9 cellular contexts compared by ENCODE assay signal in the genomic region with DNA sequence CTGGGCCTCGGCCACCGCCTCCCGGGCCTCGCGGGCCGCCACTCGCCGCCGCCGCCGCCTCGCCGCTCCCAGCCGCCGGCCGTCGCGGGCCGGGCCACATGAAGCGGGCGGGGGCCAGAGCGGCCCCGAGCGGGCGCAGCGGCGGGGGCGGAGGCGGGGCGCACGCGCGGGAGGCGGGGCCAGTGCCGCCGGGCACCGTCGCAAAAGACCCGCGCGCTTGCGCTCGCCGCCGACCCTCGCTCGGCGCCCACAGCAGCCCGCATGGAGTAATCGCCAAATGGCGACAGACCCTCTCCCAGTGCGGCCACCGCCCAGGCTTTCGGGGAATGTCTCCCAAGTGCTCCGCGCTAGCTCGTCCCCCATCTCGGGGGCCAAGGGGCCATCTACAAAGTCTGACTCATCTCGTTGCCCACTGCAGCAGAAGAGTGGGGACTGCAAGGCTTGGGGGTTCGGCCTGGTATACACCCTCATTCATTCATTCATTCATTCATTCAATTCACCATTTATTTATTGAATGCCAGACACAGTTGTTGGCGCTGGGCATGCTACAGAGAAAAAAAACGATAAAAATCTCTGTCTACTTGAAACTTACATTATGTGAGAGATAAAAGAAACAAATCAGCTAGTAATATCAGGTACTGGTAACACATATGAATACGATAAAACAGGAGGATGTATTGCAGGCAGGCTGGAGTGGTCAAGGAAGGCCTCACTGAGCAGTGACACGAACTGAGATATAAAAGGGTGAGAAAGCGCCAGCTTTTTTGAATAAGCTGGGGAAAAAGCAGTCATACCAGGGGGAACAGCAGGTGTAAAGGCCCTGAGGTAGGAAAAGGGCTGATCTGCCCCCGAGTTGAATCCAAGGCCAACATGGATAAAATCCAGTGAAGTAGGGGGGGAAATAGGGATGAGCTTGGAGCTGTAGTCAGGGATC. TPM values are rescaled to one million over a fixed set of nuclear protein-coding genes. Genes with fewer than 3 reads are reported as not detected.
DNase-seq lines count a peak whose midpoint lies in the region; ATAC-seq, FAIRE-seq and TF ChIP-seq lines count a peak whose summit lies in the region.
"Had no signal": no experiment of that assay in that cellular context is flagged by ENCODE, and none has a peak within 500 bp of the region (broad histone marks: within the 10 kb centered on the region; RNA-seq: fewer than 3 reads in every experiment).

A gene with protein sequence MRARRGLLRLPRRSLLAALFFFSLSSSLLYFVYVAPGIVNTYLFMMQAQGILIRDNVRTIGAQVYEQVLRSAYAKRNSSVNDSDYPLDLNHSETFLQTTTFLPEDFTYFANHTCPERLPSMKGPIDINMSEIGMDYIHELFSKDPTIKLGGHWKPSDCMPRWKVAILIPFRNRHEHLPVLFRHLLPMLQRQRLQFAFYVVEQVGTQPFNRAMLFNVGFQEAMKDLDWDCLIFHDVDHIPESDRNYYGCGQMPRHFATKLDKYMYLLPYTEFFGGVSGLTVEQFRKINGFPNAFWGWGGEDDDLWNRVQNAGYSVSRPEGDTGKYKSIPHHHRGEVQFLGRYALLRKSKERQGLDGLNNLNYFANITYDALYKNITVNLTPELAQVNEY (minus strand): TSS at position 100 of the 934 bp plus-strand sequence. CDS start 188 bp downstream, outside the sequence.

- CTCF ChIA-PET in WTC11 (lab: Charles Lee), result interaction anchor here (0.6 to 2.1 kb wide), 4 partner anchors 55 to 172 kb away, joined by 3 to 8 read pairs (median 5); no protein-coding TSS in a partner anchor

- H3K27ac Mint-ChIP-seq in WTC11, result peak within 1 kb of the TSS; percentile 94

- peaks cover 48% of the 10 kb centered on the region for H3K4me1 Mint-ChIP-seq in WTC11

- no peaks in the 10 kb centered on the region for H3K9me3 Mint-ChIP-seq in WTC11

- peak; percentile 84 for ATAC-seq in HG02970 (IDR thresholded peaks at IDR 0.05; ENCODE audit: low FRiP score, unreplicated experiment)
- peak; percentile 92 for ATAC-seq in WTC11

- no peaks in the 10 kb centered on the region for H3K36me3 ChIP-seq in small intestine (ENCODE audit: control insufficient read depth in 2 of 2, insufficient read depth in 2 of 2, low read length in 2 of 2)

- H3K27me3 ChIP-seq in small intestine (ENCODE audit: control insufficient read depth in 2 of 2, insufficient read depth in 2 of 2, low read length in 2 of 2), result no peaks in the 10 kb centered on the region

- H3K4me3 Mint-ChIP-seq in WTC11, result peak within 1 kb of the TSS; percentile 94

- H3K36me3 Mint-ChIP-seq in WTC11, result no peaks in the 10 kb centered on the region

- H3K4me1 ChIP-seq in small intestine (ENCODE audit: control insufficient read depth in 2 of 2, insufficient read depth in 1 of 2, low read depth in 1 of 2, low read length in 1 of 2), result peaks cover 0 to 15% of the 10 kb centered on the region in 2 donors

- no peak for TF ChIP-seq CTCF in WTC11 (IDR thresholded peaks at IDR 0.05)
- TF ChIP-seq CTCF in cardiac fibroblast (IDR thresholded peaks at IDR 0.05; ENCODE audit: low read depth, low read length), result no peak

- peak within 1 kb of the TSS; percentile 87 to 93 for H3K4me3 ChIP-seq in cardiac fibroblast (replicated peaks in 1 of 2; ENCODE audit: low read depth in 2 of 2, low read length in 2 of 2)
- H3K4me3 ChIP-seq in small intestine (ENCODE audit: low read depth in 1 of 2, low read length in 2 of 2), result peak within 1 kb of the TSS; percentile 98 to 99

- peak within 1 kb of the TSS; percentile 94 for H3K27ac ChIP-seq in small intestine (ENCODE audit: low read depth in 1 of 2, low read length in 1 of 2)

- H3K9me3 ChIP-seq in small intestine (ENCODE audit: control insufficient read depth, low read depth), result no peaks in the 10 kb centered on the region

- no peaks in the 10 kb centered on the region for H3K27me3 Mint-ChIP-seq in WTC11 (ENCODE audit: low read depth)

- no peak for FAIRE-seq in small intestine (lab: Jason Lieb, UNC)
- FAIRE-seq: G401.6 had no signal

- peak; percentile 52 for DNase-seq in NCI-H2029 (lab: John Stamatoyannopoulos, UW)
- DNase-seq in NCI-H2029 treated with DMSO at 0.1 percent for 48 hours (lab: John Stamatoyannopoulos, UW), result no peak
- peak; percentile 95 for DNase-seq in NCI-H2227 (lab: John Stamatoyannopoulos, UW; ENCODE audit: unreplicated experiment)
- DNase-seq in WTC11 (ENCODE audit: low spot score), result peak; percentile 94
- peak; percentile 58 to 86 for DNase-seq in cardiac fibroblast (ENCODE audit: low read depth in 2 of 2)
- DNase-seq in iPS-NIHi7 (ENCODE audit: extremely low spot score), result peak; percentile 93
- DNase-seq in small intestine, result peak; percentile 64

- 4 to 6% (median 5%) methylated on average over 30 to 66 of the region's 66 CpGs for WGBS in small intestine, 3 donors

- POLR2A ChIA-PET in WTC11 (lab: Charles Lee), result interaction anchor here (0.6 to 2.0 kb wide), 2 partner anchors 20 to 49 kb away, joined by 3 to 8 read pairs; no protein-coding TSS in a partner anchor

TF ChIP-seq in WTC11, 78 proteins besides CTCF, POLR2A, EP300 and RAD21:
- TF ChIP-seq ETV6 (CRISPR knock-in tag; IDR thresholded peaks at IDR 0.05), result peak; percentile 75
- TF ChIP-seq TEAD1 (CRISPR knock-in tag; IDR thresholded peaks at IDR 0.05), result 0 out of 2 replicates have a peak, but pooled peaks have one; percentile 52
- TF ChIP-seq, protein P1, sequence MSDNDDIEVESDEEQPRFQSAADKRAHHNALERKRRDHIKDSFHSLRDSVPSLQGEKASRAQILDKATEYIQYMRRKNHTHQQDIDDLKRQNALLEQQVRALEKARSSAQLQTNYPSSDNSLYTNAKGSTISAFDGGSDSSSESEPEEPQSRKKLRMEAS (CRISPR knock-in tag; IDR thresholded peaks at IDR 0.05), result no peak
- no peak for TF ChIP-seq CREB1 (CRISPR knock-in tag; IDR thresholded peaks at IDR 0.05)
- TF ChIP-seq GTF2I (CRISPR knock-in tag; conservative IDR thresholded peaks at IDR 0.05), result 0 out of 2 replicates have a peak, but pooled peaks have one; percentile 19
- TF ChIP-seq USF2 (CRISPR knock-in tag; IDR thresholded peaks at IDR 0.05), result 0 out of 2 replicates have a peak, but pooled peaks have one; percentile 12
- TF ChIP-seq SP1 (CRISPR knock-in tag; conservative IDR thresholded peaks at IDR 0.05), result peak; percentile 81

RNA-seq across cellular contexts. Expression of the gene that starts here (rescaled TPM):
- total RNA-seq in WTC11 (2021), result 62.4 to 71.5 TPM (median 69.4 TPM) in 3 replicates
- 10 to 100 TPM; 11.9 to 24.8 (median 16.2) TPM for polyA plus RNA-seq in small intestine
